Comparison of ENCODE assay signal across 8 cellular contexts in the genomic region with DNA sequence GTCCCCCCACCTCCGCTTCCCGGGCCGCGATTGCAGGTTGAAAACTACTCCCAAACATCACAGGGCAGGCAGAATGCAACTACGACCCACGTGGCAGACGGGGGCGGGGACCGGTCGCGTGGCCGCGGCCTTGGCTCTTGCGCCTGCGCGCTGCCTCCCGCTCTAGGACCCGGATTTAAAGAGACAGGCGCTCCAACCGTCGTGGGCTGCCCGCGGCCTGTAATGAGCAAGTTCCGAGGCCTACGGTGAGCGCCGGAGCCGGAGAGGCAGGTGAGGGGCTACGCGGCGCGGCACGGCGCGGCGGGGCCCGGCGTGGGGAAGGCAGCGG. TPM values are rescaled to one million over a fixed set of nuclear protein-coding genes. Genes with fewer than 3 reads are reported as not detected.
DNase-seq lines count a peak whose midpoint lies in the region; ATAC-seq and TF ChIP-seq lines count a peak whose summit lies in the region.

A gene (plus strand): TSS at position 160 of the 328 bp plus-strand sequence. CDS start 2,494 bp downstream, outside the sequence.

- peaks cover 36 to 52% (median 50%) of the 10 kb centered on the region in 7 donors for H3K4me1 Mint-ChIP-seq in naive thymus-derived CD4-positive, alpha-beta T cell
- peaks cover 47% of the 10 kb centered on the region for H3K4me1 Mint-ChIP-seq in stimulated activated memory B cell treated with anti-CD40 and anti-IgM and Interleukin-4, amounts not matched to agents 10 μg/mL and 1 μg/mL and 100 μg/mL, for 72 hours

- DNase-seq in GOT3 (lab: John Stamatoyannopoulos, UW) (peak; percentile 77), LNCaP clone FGC (ENCODE audit: low read depth) (peak; percentile 79), RPMI8226 (peak; percentile 96), fibroblast of lung (ENCODE audit: low read depth in 2 of 2) (peak; percentile 91 to 93)
- DNase-seq in activated T-helper 1 cell treated with anti-CD3 and anti-CD28 coated beads, Interleukin-2, amount 50 U/mL, for 16 hours (ENCODE audit: low read depth in 1 of 2, low spot score in 1 of 2), result peak; percentile 82 to 88
- DNase-seq in naive thymus-derived CD4-positive, alpha-beta T cell, result peak; percentile 91 to 96 (median 95)

- H2AFZ ChIP-seq in fibroblast of lung (ENCODE audit: low read length), result peak within 1 kb of the TSS; percentile 52

- peak within 1 kb of the TSS; percentile 87 to 98 (median 96) for H3K4me3 Mint-ChIP-seq in naive thymus-derived CD4-positive, alpha-beta T cell
- peak within 1 kb of the TSS; percentile 95 for H3K4me3 Mint-ChIP-seq in stimulated activated memory B cell treated with anti-CD40 and anti-IgM and Interleukin-4, amounts not matched to agents 10 μg/mL and 1 μg/mL and 100 μg/mL, for 72 hours

- 0 out of 2 replicates have a peak, but pooled peaks cover 5% of the 10 kb centered on the region for H3F3A ChIP-seq in DOHH2 (ENCODE audit: control insufficient read depth, insufficient read depth)

- no peak for TF ChIP-seq CTCF in DOHH2 (IDR thresholded peaks at IDR 0.05; ENCODE audit: low read depth, low read length, poor library complexity, severe bottlenecking)
- no peak for TF ChIP-seq CTCF in LNCaP clone FGC (IDR thresholded peaks at IDR 0.05; ENCODE audit: control insufficient read depth, extremely low read depth, insufficient read depth)
- no peak for TF ChIP-seq CTCF in fibroblast of lung (conservative IDR thresholded peaks at IDR 0.05 in 1 of 2, IDR thresholded peaks at IDR 0.05 in 1 of 2; ENCODE audit: low read depth in 1 of 2, low read length in 2 of 2)

- H3K79me2 ChIP-seq in DOHH2 (ENCODE audit: control insufficient read depth, low read length) (peaks cover 53% of the 10 kb centered on the region), fibroblast of lung (ENCODE audit: control insufficient read depth, insufficient read depth, low read length) (peaks cover 8% of the 10 kb centered on the region)

- H3K27ac ChIP-seq in DOHH2 (ENCODE audit: low read depth, low read length) (peak within 1 kb of the TSS; percentile 75), fibroblast of lung (ENCODE audit: insufficient read depth, low read length) (peak within 1 kb of the TSS; percentile 98)
- peak within 1 kb of the TSS; percentile 99 for H3K27ac ChIP-seq in naive thymus-derived CD4-positive, alpha-beta T cell (ENCODE audit: low read depth, low read length)

- peaks cover 31% of the 10 kb centered on the region for H3K4me1 ChIP-seq in DOHH2 (ENCODE audit: control insufficient read depth, low read length)
- H3K4me1 ChIP-seq in fibroblast of lung (ENCODE audit: control insufficient read depth, extremely low read depth, insufficient read depth, low read length), result no peaks in the 10 kb centered on the region
- H3K4me1 ChIP-seq in naive thymus-derived CD4-positive, alpha-beta T cell (ENCODE audit: control insufficient read depth in 2 of 2, insufficient read depth in 2 of 2, low read length in 2 of 2), result peaks cover 17 to 26% of the 10 kb centered on the region in 2 donors

- H3K9me2 ChIP-seq in DOHH2 (replicated peaks; ENCODE audit: control insufficient read depth, low read length), result no peaks in the 10 kb centered on the region

- H3K27ac Mint-ChIP-seq in naive thymus-derived CD4-positive, alpha-beta T cell, result peak within 1 kb of the TSS; percentile 93 to 99 (median 98)
- H3K27ac Mint-ChIP-seq in stimulated activated memory B cell treated with anti-CD40 and anti-IgM and Interleukin-4, amounts not matched to agents 10 μg/mL and 1 μg/mL and 100 μg/mL, for 72 hours, result peak within 1 kb of the TSS; percentile 92

- H3K4me2 ChIP-seq in DOHH2 (ENCODE audit: low read length) (peak within 1 kb of the TSS; percentile 94), fibroblast of lung (ENCODE audit: extremely low read depth, insufficient read depth, low read length) (peak within 1 kb of the TSS; percentile 89)

- no peaks in the 10 kb centered on the region for H3K27me3 ChIP-seq in DOHH2 (ENCODE audit: control insufficient read depth, low read length)
- no peaks in the 10 kb centered on the region for H3K27me3 ChIP-seq in fibroblast of lung (ENCODE audit: control insufficient read depth, insufficient read depth, low read length)
- no peaks in the 10 kb centered on the region for H3K27me3 ChIP-seq in naive thymus-derived CD4-positive, alpha-beta T cell (ENCODE audit: control insufficient read depth in 2 of 2, insufficient read depth in 2 of 2, low read length in 2 of 2)

- H4K20me1 ChIP-seq in DOHH2 (ENCODE audit: control insufficient read depth, insufficient read depth, low read depth, low read length) (no peaks in the 10 kb centered on the region), fibroblast of lung (ENCODE audit: control insufficient read depth, extremely low read depth, insufficient read depth, low read length) (no peaks in the 10 kb centered on the region)

- no peaks in the 10 kb centered on the region for H3K9me3 ChIP-seq in DOHH2 (ENCODE audit: control insufficient read depth, insufficient read depth, low read length)
- H3K9me3 ChIP-seq in fibroblast of lung (ENCODE audit: control insufficient read depth, insufficient read depth, low read depth, low read length), result no peaks in the 10 kb centered on the region
- H3K9me3 ChIP-seq in naive thymus-derived CD4-positive, alpha-beta T cell (ENCODE audit: control insufficient read depth in 2 of 3, low read length in 3 of 3), result no peaks in the 10 kb centered on the region

- intact Hi-C loops in naive thymus-derived CD4-positive, alpha-beta T cell (cut with micrococcal nuclease), result loop anchor here (1.0 to 10.0 kb wide), 13 partner anchors 18 to 829 kb away; a partner anchor contains a TSS

- H3K36me3 ChIP-seq in DOHH2 (ENCODE audit: control insufficient read depth, low read length) (peaks cover 36% of the 10 kb centered on the region), fibroblast of lung (ENCODE audit: control insufficient read depth, insufficient read depth, low read length) (no peaks in the 10 kb centered on the region)
- peaks cover 0 to 9% (median 0%) of the 10 kb centered on the region in 3 experiments for H3K36me3 ChIP-seq in naive thymus-derived CD4-positive, alpha-beta T cell (ENCODE audit: control insufficient read depth in 2 of 3, insufficient read depth in 3 of 3, low read length in 3 of 3)

- H3K4me3 ChIP-seq in DOHH2 (ENCODE audit: low read length) (peak within 1 kb of the TSS; percentile 74), LNCaP clone FGC (ENCODE audit: low read depth, low read length) (peak within 1 kb of the TSS; percentile 86), fibroblast of lung (replicated peaks in 1 of 4; ENCODE audit: control extremely low read depth in 1 of 4, insufficient read depth in 1 of 4, low read depth in 3 of 4, low read length in 4 of 4) (peak within 1 kb of the TSS; percentile 73 to 89 (median 82))
- peak within 1 kb of the TSS; percentile 68 for H3K4me3 ChIP-seq in naive thymus-derived CD4-positive, alpha-beta T cell (ENCODE audit: low read length)

- no peaks in the 10 kb centered on the region for H3K27me3 Mint-ChIP-seq in naive thymus-derived CD4-positive, alpha-beta T cell
- no peaks in the 10 kb centered on the region for H3K27me3 Mint-ChIP-seq in stimulated activated memory B cell treated with anti-CD40 and anti-IgM and Interleukin-4, amounts not matched to agents 10 μg/mL and 1 μg/mL and 100 μg/mL, for 72 hours

- POLR2A ChIA-PET in naive thymus-derived CD4-positive, alpha-beta T cell (lab: Charles Lee), result interaction anchor here (0.6 to 5.9 kb wide), 18 partner anchors 10 to 829 kb away, joined by 3 to 44 read pairs (median 5); a partner anchor contains a TSS

- peaks cover 0 to 1% (median 0%) of the 10 kb centered on the region in 11 donors for H3K9me3 Mint-ChIP-seq in naive thymus-derived CD4-positive, alpha-beta T cell
- H3K9me3 Mint-ChIP-seq in stimulated activated memory B cell treated with anti-CD40 and anti-IgM and Interleukin-4, amounts not matched to agents 10 μg/mL and 1 μg/mL and 100 μg/mL, for 72 hours, result no peaks in the 10 kb centered on the region

- H3K36me3 Mint-ChIP-seq in naive thymus-derived CD4-positive, alpha-beta T cell, result peaks cover 0 to 18% (median 7%) of the 10 kb centered on the region in 5 donors
- H3K36me3 Mint-ChIP-seq in stimulated activated memory B cell treated with anti-CD40 and anti-IgM and Interleukin-4, amounts not matched to agents 10 μg/mL and 1 μg/mL and 100 μg/mL, for 72 hours, result peaks cover 21% of the 10 kb centered on the region

- CTCF ChIA-PET in naive thymus-derived CD4-positive, alpha-beta T cell (lab: Charles Lee), result interaction anchor here (1.3 to 2.0 kb wide), 3 partner anchors 71 to 438 kb away, joined by 3 to 4 read pairs (median 4); a partner anchor contains a TSS

- peak; percentile 87 for ATAC-seq in naive thymus-derived CD4-positive, alpha-beta T cell
- peak; percentile 91 for ATAC-seq in stimulated activated memory B cell treated with anti-CD40 and anti-IgM and Interleukin-4, amounts not matched to agents 10 μg/mL and 1 μg/mL and 100 μg/mL, for 72 hours

- peak within 1 kb of the TSS; percentile 98 for H3K9ac ChIP-seq in fibroblast of lung (ENCODE audit: insufficient read depth, low read length)

RNA-seq across cellular contexts. Expression of the gene that starts here (rescaled TPM):
- total RNA-seq in fibroblast of lung, result 24.1 and 28.2 TPM in 2 replicates
- polyA plus RNA-seq in fibroblast of lung, result 19.4 and 29.0 TPM in 2 replicates
- polyA plus RNA-seq in fibroblast of lung (2012), result 15.4 and 16.5 TPM in 2 replicates
- polyA minus RNA-seq in fibroblast of lung (ENCODE audit: low replicate concordance), result 57.6 and 75.8 TPM in 2 replicates
- 10 to 100 TPM; 50.2 to 60.3 (median 52.0) TPM for total RNA-seq in naive thymus-derived CD4-positive, alpha-beta T cell
- polyA plus RNA-seq in naive thymus-derived CD4-positive, alpha-beta T cell, result 10 to 100 TPM; 14.4 to 15.0 TPM

Comparison
In these comparisons a context has a peak if more than half of its experiments do, and no peak if none do; other contexts are left out.
1. Peak in every context shown above with its lines: DNase-seq, ATAC-seq, H3K4me3 ChIP-seq and H3K27ac ChIP-seq.